In genomic region chrY:8034673-8035072, GRCh38 we compare ENCODE assay signal across 37 cellular contexts.
"Had no signal": no experiment of that assay in that cellular context is flagged by ENCODE, and none has a peak within 500 bp of the region (broad histone marks: within the 10 kb centered on the region; RNA-seq: fewer than 3 reads in every experiment).

No MANE protein-coding gene starts in this region.

- H3K9me3 Mint-ChIP-seq: activated naive CD4-positive, alpha-beta T cell treated with anti-CD3 and anti-CD28 coated beads for 36 hours; activated naive CD4-positive, alpha-beta T cell treated with anti-CD3 and anti-CD28 coated beads, Interleukin-2, amount 50 U/mL, for 72 hours; activated naive CD8-positive, alpha-beta T cell treated with anti-CD3 and anti-CD28 coated beads for 36 hours; activated naive CD8-positive, alpha-beta T cell treated with anti-CD3 and anti-CD28 coated beads, Interleukin-2, amount 10 ng/mL, durations not matched to agents 7 days and 5 days; activated naive CD8-positive, alpha-beta T cell treated with anti-CD3 and anti-CD28 coated beads, Interleukin-2, amount 50 U/mL, for 24 hours; activated T-cell treated with anti-CD3 and anti-CD28 coated beads, Interleukin-2, amount 50 U/mL, for 24 hours; activated T-cell treated with anti-CD3 and anti-CD28 coated beads, Interleukin-2, amount 50 U/mL, for 4 hours; activated T-cell treated with anti-CD3 and anti-CD28 coated beads, Interleukin-2, amount 50 U/mL, for 72 hours; activated T-helper 1 cell treated with anti-CD3 and anti-CD28 coated beads, Interleukin-12 subunit alpha, Interleukin-12 subunit beta, Interleukin-2, Interleukin-4 antibody, amounts not matched to agents 30 ng/mL and 10 ng/mL and 1 ng/mL, durations not matched to agents 14 hours and 24 hours and 36 hours; activated T-helper 17 cell treated with anti-CD3 and anti-CD28 coated beads, Interleukin-2, amount 50 U/mL, for 72 hours; activated T-helper 2 cell treated with anti-CD3 and anti-CD28 coated beads, Interferon-gamma antibody, Interleukin-2, Interleukin-4, amounts not matched to agents 10 μg/mL and 5 μg/mL and 100 μg/mL, durations not matched to agents 14 hours and 24 hours and 36 hours; brain; central memory CD8-positive, alpha-beta T cell had no signal

- H3K4me1 ChIP-seq: adrenal gland, ascending aorta, body of pancreas, breast epithelium had no signal

- H3K4me3 Mint-ChIP-seq: activated naive CD4-positive, alpha-beta T cell treated with anti-CD3 and anti-CD28 coated beads for 36 hours; activated naive CD8-positive, alpha-beta T cell; activated naive CD8-positive, alpha-beta T cell treated with anti-CD3 and anti-CD28 coated beads for 36 hours; activated naive CD8-positive, alpha-beta T cell treated with anti-CD3 and anti-CD28 coated beads, Interleukin-2, amount 10 ng/mL, durations not matched to agents 7 days and 5 days; activated naive CD8-positive, alpha-beta T cell treated with anti-CD3 and anti-CD28 coated beads, Interleukin-2, amount 50 U/mL, for 24 hours; activated T-cell treated with anti-CD3 and anti-CD28 coated beads, Interleukin-2, amount 50 U/mL, for 24 hours; activated T-cell treated with anti-CD3 and anti-CD28 coated beads, Interleukin-2, amount 50 U/mL, for 4 hours; activated T-cell treated with anti-CD3 and anti-CD28 coated beads, Interleukin-2, amount 50 U/mL, for 72 hours; activated T-helper 1 cell treated with anti-CD3 and anti-CD28 coated beads, Interleukin-12 subunit alpha, Interleukin-12 subunit beta, Interleukin-2, Interleukin-4 antibody, amounts not matched to agents 30 ng/mL and 10 ng/mL and 1 ng/mL, durations not matched to agents 14 hours and 24 hours and 36 hours; activated T-helper 17 cell treated with anti-CD3 and anti-CD28 coated beads, Interleukin-2, amount 50 U/mL, for 72 hours; brain; central memory CD8-positive, alpha-beta T cell had no signal

- H3K36me3 ChIP-seq: adrenal gland, ascending aorta, brain microvascular endothelial cell, breast epithelium, cardiac muscle cell had no signal

- H3K36me3 Mint-ChIP-seq: activated naive CD4-positive, alpha-beta T cell treated with anti-CD3 and anti-CD28 coated beads, Interleukin-2, amount 50 U/mL, for 72 hours; activated naive CD8-positive, alpha-beta T cell; activated naive CD8-positive, alpha-beta T cell treated with anti-CD3 and anti-CD28 coated beads for 36 hours; activated naive CD8-positive, alpha-beta T cell treated with anti-CD3 and anti-CD28 coated beads, Interleukin-2, amount 10 ng/mL, durations not matched to agents 7 days and 5 days; brain had no signal

- H3K9me3 ChIP-seq: adrenal gland, ascending aorta, body of pancreas, breast epithelium had no signal

- H3K27ac Mint-ChIP-seq: activated naive CD4-positive, alpha-beta T cell treated with anti-CD3 and anti-CD28 coated beads for 36 hours; activated naive CD4-positive, alpha-beta T cell treated with anti-CD3 and anti-CD28 coated beads, Interleukin-2, amount 50 U/mL, for 72 hours; activated naive CD8-positive, alpha-beta T cell; activated naive CD8-positive, alpha-beta T cell treated with anti-CD3 and anti-CD28 coated beads for 36 hours; activated naive CD8-positive, alpha-beta T cell treated with anti-CD3 and anti-CD28 coated beads, Interleukin-2, amount 10 ng/mL, durations not matched to agents 7 days and 5 days; activated naive CD8-positive, alpha-beta T cell treated with anti-CD3 and anti-CD28 coated beads, Interleukin-2, amount 50 U/mL, for 24 hours; activated T-cell treated with anti-CD3 and anti-CD28 coated beads, Interleukin-2, amount 50 U/mL, for 24 hours; activated T-cell treated with anti-CD3 and anti-CD28 coated beads, Interleukin-2, amount 50 U/mL, for 72 hours; activated T-helper 1 cell treated with anti-CD3 and anti-CD28 coated beads, Interleukin-12 subunit alpha, Interleukin-12 subunit beta, Interleukin-2, Interleukin-4 antibody, amounts not matched to agents 30 ng/mL and 10 ng/mL and 1 ng/mL, durations not matched to agents 14 hours and 24 hours and 36 hours; activated T-helper 17 cell treated with anti-CD3 and anti-CD28 coated beads, Interleukin-2, amount 50 U/mL, for 72 hours; activated T-helper 2 cell treated with anti-CD3 and anti-CD28 coated beads, Interferon-gamma antibody, Interleukin-2, Interleukin-4, amounts not matched to agents 10 μg/mL and 5 μg/mL and 100 μg/mL, durations not matched to agents 14 hours and 24 hours and 36 hours; brain had no signal

- H3K27me3 Mint-ChIP-seq: activated naive CD8-positive, alpha-beta T cell; activated naive CD8-positive, alpha-beta T cell treated with anti-CD3 and anti-CD28 coated beads, Interleukin-2, amount 10 ng/mL, durations not matched to agents 7 days and 5 days; activated T-cell treated with anti-CD3 and anti-CD28 coated beads, Interleukin-2, amount 50 U/mL, for 24 hours; activated T-helper 17 cell treated with anti-CD3 and anti-CD28 coated beads, Interleukin-2, amount 50 U/mL, for 72 hours; brain had no signal

- H3K4me3 ChIP-seq: adrenal gland, ascending aorta, body of pancreas, breast epithelium, cardiac muscle cell had no signal

- ATAC-seq: activated naive CD8-positive, alpha-beta T cell treated with anti-CD3 and anti-CD28 coated beads, Interleukin-2, amount 50 U/mL, for 24 hours; activated T-cell treated with anti-CD3 and anti-CD28 coated beads, Interleukin-2, amount 50 U/mL, for 4 hours; body of pancreas had no signal

- H3K27me3 ChIP-seq: adrenal gland, ascending aorta, body of pancreas, brain microvascular endothelial cell, breast epithelium, cardiac muscle cell had no signal

- H3K4me1 Mint-ChIP-seq: activated naive CD8-positive, alpha-beta T cell treated with anti-CD3 and anti-CD28 coated beads for 36 hours; activated naive CD8-positive, alpha-beta T cell treated with anti-CD3 and anti-CD28 coated beads, Interleukin-2, amount 10 ng/mL, durations not matched to agents 7 days and 5 days; activated naive CD8-positive, alpha-beta T cell treated with anti-CD3 and anti-CD28 coated beads, Interleukin-2, amount 50 U/mL, for 24 hours; activated T-helper 17 cell treated with anti-CD3 and anti-CD28 coated beads, Interleukin-2, amount 50 U/mL, for 72 hours; brain; central memory CD8-positive, alpha-beta T cell had no signal

- H3K27ac ChIP-seq: adrenal gland, ascending aorta, body of pancreas, brain microvascular endothelial cell, breast epithelium, cardiac muscle cell had no signal

- DNase-seq: activated effector memory CD4-positive, alpha-beta T cell treated with anti-CD3 and anti-CD28 coated beads, Interleukin-2, amount 50 U/mL, for 16 hours; activated effector memory CD4-positive, alpha-beta T cell treated with Interleukin-2 at 50 U/mL for 16 hours; activated gamma-delta T cell; activated gamma-delta T cell treated with Interleukin-2 at 50 U/mL for 16 hours; activated naive CD4-positive, alpha-beta T cell; activated naive CD4-positive, alpha-beta T cell treated with anti-CD3 and anti-CD28 coated beads for 36 hours; activated naive CD4-positive, alpha-beta T cell treated with anti-CD3 and anti-CD28 coated beads, Interleukin-2, amount 50 U/mL, for 16 hours; activated naive CD4-positive, alpha-beta T cell treated with Interleukin-2 at 50 U/mL for 16 hours; activated naive CD8-positive, alpha-beta T cell treated with anti-CD3 and anti-CD28 coated beads for 36 hours; activated naive CD8-positive, alpha-beta T cell treated with anti-CD3 and anti-CD28 coated beads, Interleukin-2, amount 10 ng/mL, durations not matched to agents 7 days and 5 days; activated naive CD8-positive, alpha-beta T cell treated with anti-CD3 and anti-CD28 coated beads, Interleukin-2, amount 50 U/mL, for 24 hours; activated T-cell treated with anti-CD3 and anti-CD28 coated beads for 4 hours; activated T-cell treated with anti-CD3 and anti-CD28 coated beads, Interleukin-2, amount 50 U/mL, for 1 hour; activated T-cell treated with anti-CD3 and anti-CD28 coated beads, Interleukin-2, amount 50 U/mL, for 24 hours; activated T-cell treated with anti-CD3 and anti-CD28 coated beads, Interleukin-2, amount 50 U/mL, for 4 hours; activated T-cell treated with anti-CD3 and anti-CD28 coated beads, Interleukin-2, amount 50 U/mL, for 48 hours; activated T-cell treated with anti-CD3 and anti-CD28 coated beads, Interleukin-2, amount 50 U/mL, for 72 hours; adrenal gland; amniotic stem cell; amygdala; anterior cingulate cortex; aorta; body of pancreas; brain microvascular endothelial cell; caudate nucleus; central memory CD4-positive, alpha-beta T cell; cerebellar nuclear complex had no signal
